ENCODE assay signal across 1 cellular context in genomic region chr1:226083303-226084101, GRCh38.
A peak's percentile ranks its signal among the peaks of the same experiment; 100 is the strongest.
TF ChIP-seq lines count a peak whose summit lies in the region.

No MANE protein-coding gene starts in this region.

TF ChIP-seq in GM12878, 131 proteins besides CTCF, POLR2A, EP300 and RAD21 (continued from another document and continues in another):
- TF ChIP-seq MLLT1 (IDR thresholded peaks at IDR 0.05), result no peak
- no peak for TF ChIP-seq YBX1 (IDR thresholded peaks at IDR 0.05)
- no peak for TF ChIP-seq SREBF2 (IDR thresholded peaks at IDR 0.05; ENCODE audit: low read length)
- no peak for TF ChIP-seq MTA2 (IDR thresholded peaks at IDR 0.05; ENCODE audit: low read depth)
- no peak for TF ChIP-seq PKNOX1 (IDR thresholded peaks at IDR 0.05)
- TF ChIP-seq ATF2 (IDR thresholded peaks at IDR 0.05; ENCODE audit: low read length), result no peak
- TF ChIP-seq IKZF1 (conservative IDR thresholded peaks at IDR 0.05), result peak; percentile 64
- peak; percentile 66 to 94; a peak in 3 of 4 replicates for TF ChIP-seq BHLHE40 (IDR thresholded peaks at IDR 0.05; ENCODE audit: borderline replicate concordance in 1 of 2, low read depth in 2 of 2, low read length in 1 of 2)
- no peak for TF ChIP-seq ZNF274 (IDR thresholded peaks at IDR 0.05; ENCODE audit: insufficient read depth, insufficient read length)
- peak; percentile 33; the same call in 1 of the 2 replicates for TF ChIP-seq ZBTB11 (CRISPR knock-in tag; IDR thresholded peaks at IDR 0.05)
- peak in 1 of 2 experiments; percentile 44; a peak in 1 of 3 replicates for TF ChIP-seq EGR1 (IDR thresholded peaks at IDR 0.05; ENCODE audit: borderline replicate concordance in 1 of 2, low read depth in 2 of 2, low read length in 2 of 2)
- peak; percentile 65 for TF ChIP-seq NR2F1 (conservative IDR thresholded peaks at IDR 0.05)
- TF ChIP-seq GATAD2B (conservative IDR thresholded peaks at IDR 0.05; ENCODE audit: low read depth), result peak; percentile 52; the same call in 1 of the 2 replicates
- TF ChIP-seq RAD51 (IDR thresholded peaks at IDR 0.05), result peak; percentile 98
- TF ChIP-seq NBN (IDR thresholded peaks at IDR 0.05), result 0 out of 2 replicates have a peak, but pooled peaks have one; percentile 37
- TF ChIP-seq ZNF592 (IDR thresholded peaks at IDR 0.05), result no peak
- no peak for TF ChIP-seq RBBP5 (conservative IDR thresholded peaks at IDR 0.05)
- TF ChIP-seq ZNF217 (IDR thresholded peaks at IDR 0.05), result no peak
- no peak for TF ChIP-seq CEBPB (IDR thresholded peaks at IDR 0.05; ENCODE audit: borderline replicate concordance in 1 of 2, low read depth in 2 of 2, low read length in 2 of 2)
- TF ChIP-seq EED (IDR thresholded peaks at IDR 0.05; ENCODE audit: low read depth), result peak; percentile 20; the same call in 1 of the 2 replicates
- no peak for TF ChIP-seq SIX5 (IDR thresholded peaks at IDR 0.05; ENCODE audit: low read depth, low read length, severe bottlenecking)
- peak; percentile 88; the same call in 1 of the 2 replicates for TF ChIP-seq MAX (IDR thresholded peaks at IDR 0.05; ENCODE audit: low read depth, low read length)
- TF ChIP-seq TBL1XR1 (IDR thresholded peaks at IDR 0.05; ENCODE audit: low read depth, low read length), result no peak
- 0 out of 2 replicates have a peak, but pooled peaks have one; percentile 31 for TF ChIP-seq POLR2AphosphoS5 (IDR thresholded peaks at IDR 0.05; ENCODE audit: low read length)
- TF ChIP-seq WRNIP1 (IDR thresholded peaks at IDR 0.05; ENCODE audit: borderline replicate concordance, low read depth, low read length), result no peak
- no peak for TF ChIP-seq SMAD1 (IDR thresholded peaks at IDR 0.05; ENCODE audit: low read depth, partially characterized antibody)
- peak; percentile 41; the same call in 1 of the 2 replicates for TF ChIP-seq DPF2 (IDR thresholded peaks at IDR 0.05)
- no peak for TF ChIP-seq SUPT20H (IDR thresholded peaks at IDR 0.05; ENCODE audit: borderline replicate concordance, control insufficient read depth, low read depth, low read length)
- TF ChIP-seq E2F8 (IDR thresholded peaks at IDR 0.05; ENCODE audit: low read depth, partially characterized antibody), result no peak
- TF ChIP-seq CHD1 (IDR thresholded peaks at IDR 0.05; ENCODE audit: low read depth, low read length), result no peak
- TF ChIP-seq CHD2 (IDR thresholded peaks at IDR 0.05; ENCODE audit: borderline replicate concordance, low read depth, low read length), result no peak
- no peak; the same call in 1 of the 2 replicates for TF ChIP-seq MXI1 (IDR thresholded peaks at IDR 0.05; ENCODE audit: low read depth, low read length)
- TF ChIP-seq PBX3 (IDR thresholded peaks at IDR 0.05; ENCODE audit: insufficient replicate concordance, low read depth, low read length), result no peak
- no peak for TF ChIP-seq TCF3 (IDR thresholded peaks at IDR 0.05; ENCODE audit: borderline replicate concordance, insufficient read depth, low read depth, low read length)
- TF ChIP-seq BRCA1 (IDR thresholded peaks at IDR 0.05; ENCODE audit: low read depth, low read length), result no peak
- peak; percentile 95 for TF ChIP-seq USF1 (IDR thresholded peaks at IDR 0.05; ENCODE audit: borderline replicate concordance, extremely low read length, insufficient read depth, low read depth, low read length)
- TF ChIP-seq SPI1 (IDR thresholded peaks at IDR 0.05; ENCODE audit: borderline replicate concordance, insufficient read depth, low read depth, low read length), result no peak
- no peak for TF ChIP-seq BMI1 (IDR thresholded peaks at IDR 0.05; ENCODE audit: borderline replicate concordance)
- TF ChIP-seq SIN3A (IDR thresholded peaks at IDR 0.05; ENCODE audit: low read depth, low read length), result 0 out of 2 replicates have a peak, but pooled peaks have one; percentile 52
- TF ChIP-seq EZH2 (IDR thresholded peaks at IDR 0.05; ENCODE audit: borderline replicate concordance, control insufficient read depth, low read depth, low read length), result no peak
- no peak for TF ChIP-seq TCF7 (IDR thresholded peaks at IDR 0.05; ENCODE audit: borderline replicate concordance)
- no peak for TF ChIP-seq SMC3 (IDR thresholded peaks at IDR 0.05; ENCODE audit: borderline replicate concordance, low read length)
- no peak for TF ChIP-seq ZZZ3 (IDR thresholded peaks at IDR 0.05; ENCODE audit: control insufficient read depth, insufficient read length, low read depth)
- TF ChIP-seq IRF4 (IDR thresholded peaks at IDR 0.05; ENCODE audit: low read depth, low read length), result no peak
- no peak for TF ChIP-seq NFYA (IDR thresholded peaks at IDR 0.05; ENCODE audit: borderline replicate concordance, low read depth, low read length)
- no peak for TF ChIP-seq RELB (IDR thresholded peaks at IDR 0.05; ENCODE audit: low read depth)
